22 cellular contexts compared by ENCODE assay signal in the genomic region with DNA sequence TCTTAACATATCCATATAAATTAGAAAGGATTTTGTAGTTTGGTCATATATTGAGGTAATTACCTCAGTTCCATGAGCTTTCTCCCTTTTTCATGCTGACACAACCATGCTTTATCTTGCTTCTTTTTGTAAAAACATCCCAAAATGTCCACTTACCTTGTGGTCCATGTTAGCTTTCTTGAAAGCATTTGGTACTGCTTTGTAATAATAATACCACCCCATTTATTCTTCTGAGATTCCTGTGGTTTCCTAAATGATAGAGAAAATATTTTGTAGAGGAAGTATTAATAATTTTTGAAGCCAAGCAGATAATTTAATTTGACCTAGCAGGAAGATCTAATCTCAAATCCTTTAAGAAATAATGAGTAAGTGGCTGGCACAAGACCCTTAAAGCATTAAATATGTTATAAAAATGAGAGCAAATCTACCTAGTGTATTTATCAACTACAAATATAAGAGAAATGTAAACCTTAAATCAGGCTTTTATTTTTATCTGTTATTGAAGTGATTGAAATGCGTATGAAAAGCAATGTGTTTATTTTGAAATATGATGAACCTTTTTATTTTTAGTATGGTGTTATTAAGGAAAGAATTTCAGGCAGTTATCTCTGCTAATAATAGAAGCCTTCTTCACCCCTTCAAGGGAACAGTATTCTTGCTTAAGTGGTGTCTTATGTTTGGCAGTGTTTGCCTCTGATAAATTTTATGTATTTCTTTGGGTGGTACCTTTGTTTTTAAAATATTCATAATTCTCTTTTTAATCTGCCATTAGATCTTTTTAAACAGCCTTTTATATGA. TPM values are rescaled to one million over a fixed set of nuclear protein-coding genes. Genes with fewer than 3 reads are reported as not detected.
"Had no signal": no experiment of that assay in that cellular context is flagged by ENCODE, and none has a peak within 500 bp of the region (broad histone marks: within the 10 kb centered on the region; RNA-seq: fewer than 3 reads in every experiment).

No MANE protein-coding gene starts in this region.

- H3K9me3 ChIP-seq: body of pancreas had no signal

- DNase-seq: activated CD4-positive, alpha-beta T cell treated with anti-CD3 and anti-CD28 coated beads for 1 hour; activated naive CD4-positive, alpha-beta T cell; activated naive CD8-positive, alpha-beta T cell treated with anti-CD3 and anti-CD28 coated beads, Interleukin-2, amount 10 ng/mL, durations not matched to agents 7 days and 5 days; amygdala; body of pancreas; effector CD8-positive, alpha-beta T cell; esophagus squamous epithelium; foreskin fibroblast; glutamatergic neuron; mammary epithelial cell; naive thymus-derived CD4-positive, alpha-beta T cell; SJCRH30; stimulated activated naive CD8-positive, alpha-beta T cell treated with anti-CD3 and anti-CD28 coated beads, Interleukin-15, Interleukin-2, amounts not matched to agents 100 U/mL and 50 U/mL, for 24 hours; substantia nigra; T-helper 2 cell; tibial artery had no signal

- H3K4me1 ChIP-seq: body of pancreas, esophagus squamous epithelium, neural progenitor cell, SJCRH30 had no signal

- H2AFZ ChIP-seq: neural progenitor cell had no signal

- H3K4me2 ChIP-seq: neural progenitor cell had no signal

- H3K36me3 Mint-ChIP-seq: activated naive CD8-positive, alpha-beta T cell treated with anti-CD3 and anti-CD28 coated beads, Interleukin-2, amount 10 ng/mL, durations not matched to agents 7 days and 5 days had no signal

- H3K4me3 ChIP-seq: body of pancreas, esophagus squamous epithelium, neural progenitor cell, SJCRH30, tibial artery had no signal

- H3K4me1 Mint-ChIP-seq: activated naive CD8-positive, alpha-beta T cell treated with anti-CD3 and anti-CD28 coated beads, Interleukin-2, amount 10 ng/mL, durations not matched to agents 7 days and 5 days; central memory CD8-positive, alpha-beta T cell; naive thymus-derived CD4-positive, alpha-beta T cell; neural progenitor cell had no signal

- H3K27ac ChIP-seq: body of pancreas, esophagus squamous epithelium, neural progenitor cell, SJCRH30, tibial artery, VCaP had no signal

- FAIRE-seq: keratinocyte had no signal

- H3K27me3 Mint-ChIP-seq: central memory CD8-positive, alpha-beta T cell had no signal

- H3K27ac Mint-ChIP-seq: activated naive CD8-positive, alpha-beta T cell treated with anti-CD3 and anti-CD28 coated beads, Interleukin-2, amount 10 ng/mL, durations not matched to agents 7 days and 5 days; dendritic cell treated with granulocyte-macrophage colony-stimulating factor and Interleukin-4, amounts not matched to agents 40 ng/mL and 50 ng/mL, for 4 days; naive thymus-derived CD4-positive, alpha-beta T cell; neural progenitor cell had no signal

- ATAC-seq: body of pancreas; left lobe of liver; naive thymus-derived CD4-positive, alpha-beta T cell; stimulated activated naive CD8-positive, alpha-beta T cell treated with anti-CD3 and anti-CD28 coated beads, Interleukin-15, Interleukin-2, amounts not matched to agents 100 U/mL and 50 U/mL, for 24 hours had no signal

- H3K27me3 ChIP-seq: body of pancreas, esophagus squamous epithelium, neural progenitor cell, SJCRH30, tibial artery had no signal

- H3K9ac ChIP-seq: neural progenitor cell had no signal

- H3K4me3 Mint-ChIP-seq: activated naive CD8-positive, alpha-beta T cell treated with anti-CD3 and anti-CD28 coated beads, Interleukin-2, amount 10 ng/mL, durations not matched to agents 7 days and 5 days; central memory CD8-positive, alpha-beta T cell; dendritic cell treated with granulocyte-macrophage colony-stimulating factor and Interleukin-4, amounts not matched to agents 40 ng/mL and 50 ng/mL, for 4 days; naive thymus-derived CD4-positive, alpha-beta T cell; neural progenitor cell had no signal

- H3K36me3 ChIP-seq: esophagus squamous epithelium, SJCRH30 had no signal

RNA-seq across cellular contexts. Expression of a gene that starts 9.2 kb away (rescaled TPM):
- total RNA-seq: activated naive CD8-positive, alpha-beta T cell treated with anti-CD3 and anti-CD28 coated beads, Interleukin-2, amount 10 ng/mL, durations not matched to agents 7 days and 5 days; naive thymus-derived CD4-positive, alpha-beta T cell; SJCRH30 had no signal
- polyA plus RNA-seq: naive thymus-derived CD4-positive, alpha-beta T cell had no signal
